In the genomic region with DNA sequence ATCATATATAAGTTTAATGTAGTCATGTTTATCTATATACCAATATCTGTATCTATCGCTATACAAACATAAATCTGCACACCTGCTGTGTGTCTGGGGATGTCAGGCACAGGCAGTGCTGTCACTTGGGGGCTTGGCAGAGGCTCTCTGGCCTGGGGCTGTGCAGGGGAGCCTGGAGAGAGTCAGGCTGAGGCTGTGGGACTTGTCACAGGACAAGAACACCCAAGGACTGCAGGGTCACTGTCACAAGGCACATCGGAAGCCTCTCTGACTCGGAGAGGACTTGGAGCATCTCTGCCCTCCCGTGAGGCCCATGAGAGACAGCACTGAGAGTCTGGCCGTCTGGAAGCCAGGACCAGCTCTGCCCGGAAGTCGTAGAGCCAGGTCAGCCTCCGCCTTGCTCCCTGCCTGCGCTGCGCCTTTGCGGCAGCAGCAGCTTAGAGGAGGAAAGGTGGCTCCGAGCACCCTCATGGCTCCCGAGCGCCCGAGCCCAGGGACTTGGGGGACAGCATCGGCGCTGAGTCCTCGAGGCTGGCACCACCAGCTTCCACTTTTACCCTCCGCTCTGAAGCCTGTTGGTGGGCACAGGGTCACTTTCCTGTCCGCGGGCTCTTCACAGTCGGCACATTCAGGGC, we compare ENCODE assay signal across 25 cellular contexts.
"Had no signal": no experiment of that assay in that cellular context is flagged by ENCODE, and none has a peak within 500 bp of the region (broad histone marks: within the 10 kb centered on the region; RNA-seq: fewer than 3 reads in every experiment).

No MANE protein-coding gene starts in this region.

- H2AFZ ChIP-seq: parathyroid adenoma had no signal

- H3K4me3 ChIP-seq: ovary, psoas muscle, right lobe of liver, sigmoid colon, stomach, thoracic aorta, thyroid gland, tibial nerve, upper lobe of left lung, vagina had no signal

- H3K27ac ChIP-seq: ovary, parathyroid adenoma, psoas muscle, right lobe of liver, sigmoid colon, stomach, thoracic aorta, thyroid gland, tibial nerve, upper lobe of left lung, vagina had no signal

- H3K27me3 ChIP-seq: ovary, right lobe of liver, sigmoid colon, thyroid gland, tibial nerve, upper lobe of left lung, vagina had no signal

- DNase-seq: naive B cell; naive thymus-derived CD8-positive, alpha-beta T cell; nephron progenitor cell; occipital lobe; ovary; psoas muscle; right lobe of liver; sigmoid colon; small intestine; stimulated activated CD4-positive, alpha-beta T cell treated with anti-CD3 and anti-CD28 coated beads, Interleukin-15, amount 100 ng/mL, for 24 hours; stimulated activated CD4-positive, alpha-beta T cell treated with anti-CD3 and anti-CD28 coated beads, Interleukin-2, amount 100 ng/mL, for 24 hours; stimulated activated CD4-positive, alpha-beta T cell treated with anti-CD3 and anti-CD28 coated beads, Interleukin-2, amount 100 ng/mL, for 48 hours; stimulated activated CD4-positive, alpha-beta T cell treated with anti-CD3 and anti-CD28 coated beads, Interleukin-4, amount 100 ng/mL, for 24 hours; stimulated activated naive B cell treated with anti-CD40 and anti-IgM and Interleukin-4, amounts not matched to agents 10 μg/mL and 1 μg/mL and 100 μg/mL, for 72 hours; stimulated activated naive CD4-positive, alpha-beta T cell treated with Interleukin-2 at 50 U/mL for 16 hours; stomach; thyroid gland; trophoblast cell had no signal

- H3K36me3 ChIP-seq: ovary, right lobe of liver, sigmoid colon, stomach, thoracic aorta, thyroid gland, tibial nerve, upper lobe of left lung, vagina had no signal

- H3K9ac ChIP-seq: parathyroid adenoma had no signal

- H3K4me1 ChIP-seq: parathyroid adenoma, psoas muscle, right lobe of liver, sigmoid colon, stomach, thyroid gland, upper lobe of left lung, vagina had no signal

- ATAC-seq: naive thymus-derived CD8-positive, alpha-beta T cell; natural killer cell treated with Interleukin-12 subunit alpha and Interleukin-12 subunit beta and Interleukin-15 and Interleukin-18, amount 100 ng/mL, for 72 hours; psoas muscle; right lobe of liver; stimulated activated effector memory CD8-positive, alpha-beta T cell treated with anti-CD3 and anti-CD28 coated beads, Interleukin-12 subunit alpha, Interleukin-12 subunit beta, amount 100 ng/mL, for 72 hours; stimulated activated naive B cell treated with anti-CD40 and anti-IgM and Interleukin-4, amounts not matched to agents 10 μg/mL and 1 μg/mL and 100 μg/mL, for 72 hours had no signal

- H3K79me2 ChIP-seq: parathyroid adenoma had no signal

- H3K9me3 ChIP-seq: ovary, psoas muscle, right lobe of liver, sigmoid colon, stomach, thoracic aorta, thyroid gland, tibial nerve, upper lobe of left lung, vagina had no signal
